In genomic region chr14:102971836-102972606, GRCh38 we compare ENCODE assay signal across 15 cellular contexts. TPM values are rescaled to one million over a fixed set of nuclear protein-coding genes. Genes with fewer than 3 reads are reported as not detected.
DNase-seq lines count a peak whose midpoint lies in the region; ATAC-seq and TF ChIP-seq lines count a peak whose summit lies in the region.
"Had no signal": no experiment of that assay in that cellular context is flagged by ENCODE, and none has a peak within 500 bp of the region (broad histone marks: within the 10 kb centered on the region; RNA-seq: fewer than 3 reads in every experiment).

No MANE protein-coding gene starts in this region.

- in situ Hi-C loops in G401 (cut with HindIII; ENCODE audit: low sequenced_read_pairs), result no loop called here

- H3K4me1 Mint-ChIP-seq in endothelial cell (ENCODE audit: unreplicated experiment), result no peaks in the 10 kb centered on the region

- no peak overlapping the region for H3K27ac Mint-ChIP-seq in endothelial cell (ENCODE audit: unreplicated experiment)
- H3K27ac Mint-ChIP-seq: CD8-positive, alpha-beta T cell had no signal

- intact Hi-C loops in spleen (cut with DNase I; ENCODE audit: low total_unique reads), result no loop called here

- peaks cover 11% of the 10 kb centered on the region for H3K27me3 Mint-ChIP-seq in endothelial cell (ENCODE audit: unreplicated experiment)

- H3K27ac ChIP-seq in RWPE1, result peak overlapping the region; percentile 28
- H3K27ac ChIP-seq in spleen, result no peak overlapping the region
- H3K27ac ChIP-seq: C4-2B, GM23248 had no signal

- no peak for TF ChIP-seq POLR2A in spleen (IDR thresholded peaks at IDR 0.05)

- H3K4me3 ChIP-seq in spleen, result no peak overlapping the region
- H3K4me3 ChIP-seq: GM23248 had no signal

- peak overlapping the region; percentile 34 for H3K4me3 Mint-ChIP-seq in endothelial cell (ENCODE audit: unreplicated experiment)
- H3K4me3 Mint-ChIP-seq: CD8-positive, alpha-beta T cell had no signal

- no peaks in the 10 kb centered on the region for H3K27me3 ChIP-seq in spleen (replicated peaks in 1 of 7)
- H3K27me3 ChIP-seq: BE2C had no signal

- CTCF ChIA-PET in RWPE1 (lab: Yijun Ruan, JAX), result interaction anchor here (0.7 to 0.8 kb wide), 3 partner anchors 31 to 101 kb away, joined by 3 to 6 read pairs (median 5); no protein-coding TSS in a partner anchor

- H3K9me3 Mint-ChIP-seq in endothelial cell (ENCODE audit: unreplicated experiment), result no peaks in the 10 kb centered on the region
- H3K9me3 Mint-ChIP-seq: CD8-positive, alpha-beta T cell had no signal

- DNase-seq in G401 (ENCODE audit: low spot score) (peak; percentile 73), RWPE1 (ENCODE audit: low spot score) (no peak), endothelial cell (ENCODE audit: low spot score) (no peak), spleen (peak; percentile 55), cortex of kidney (lab: John Stamatoyannopoulos, UW) (no peak), AG08396 (ENCODE audit: low spot score) (no peak)
- DNase-seq: BE2C; CD8-positive, alpha-beta T cell; DND-41; GF-D8 had no signal

- TF ChIP-seq CTCF in RWPE1 (conservative IDR thresholded peaks at IDR 0.05; ENCODE audit: low read depth) (no peak), endothelial cell (IDR thresholded peaks at IDR 0.05; ENCODE audit: unreplicated experiment) (no peak), spleen (IDR thresholded peaks at IDR 0.05 in 8 of 11, conservative IDR thresholded peaks at IDR 0.05 in 3 of 11) (no peak)

- H3K36me3 ChIP-seq in spleen, result peaks cover 0 to 100% (median 76%) of the 10 kb centered on the region in 6 donors

- H3K36me3 Mint-ChIP-seq in endothelial cell (ENCODE audit: low read depth, unreplicated experiment), result peaks cover 71% of the 10 kb centered on the region

- no peaks in the 10 kb centered on the region for H3K4me1 ChIP-seq in spleen
- H3K4me1 ChIP-seq: BE2C, Caco-2 had no signal

- WGBS in spleen, 5 donors, result 91 to 97% (median 94%) methylated on average over 25 of the region's 25 CpGs

- no peaks in the 10 kb centered on the region for H3K9me3 ChIP-seq in spleen
- H3K9me3 ChIP-seq: BE2C, Caco-2 had no signal

- ATAC-seq in HG03095 (IDR thresholded peaks at IDR 0.05; ENCODE audit: unreplicated experiment) (no peak), GM21390 (IDR thresholded peaks at IDR 0.05; ENCODE audit: unreplicated experiment) (no peak)
- ATAC-seq: CD8-positive, alpha-beta T cell had no signal

- POLR2A ChIA-PET in RWPE1 (lab: Yijun Ruan, JAX; ENCODE audit: low non-redundant PET), result no interaction called here

RNA-seq across cellular contexts. Expression of gene AMN, which starts 49.6 kb away (rescaled TPM):
- total RNA-seq in G401 (2014; rRNA removed; shearing (Covaris generic)), result not detected in 2 replicates
- not detected for total RNA-seq in endothelial cell (ENCODE audit: unreplicated experiment)
- 1 to 10 TPM in 6 of 7 donors, under 1 TPM in 1; 0.65 to 3.0 (median 2.4) TPM for total RNA-seq in spleen
- polyA plus RNA-seq in spleen, result 1 to 10 TPM; 1.6 to 2.2 (median 2.1) TPM
- total RNA-seq: GM23248 had no signal
- polyA plus RNA-seq: GM23248 had no signal

Comparison
In these comparisons a context has a peak if more than half of its experiments do, and no peak if none do; other contexts are left out.
1. DNase-seq: peak in G401 (single experiment) and spleen (single experiment); none in RWPE1 (single experiment), endothelial cell (single experiment), cortex of kidney (single experiment) and AG08396 (single experiment).